ENCODE assay signal across 18 cellular contexts in genomic region chr2:68426446-68426845, GRCh38.
"Had no signal": no experiment of that assay in that cellular context is flagged by ENCODE, and none has a peak within 500 bp of the region (broad histone marks: within the 10 kb centered on the region; RNA-seq: fewer than 3 reads in every experiment).

No MANE protein-coding gene starts in this region.

- H3K9me3 ChIP-seq: esophagus muscularis mucosa, right atrium auricular region had no signal

- H3K27me3 Mint-ChIP-seq: activated T-cell treated with anti-CD3 and anti-CD28 coated beads, Interleukin-2, amount 50 U/mL, for 24 hours; T-cell had no signal

- H3K4me3 ChIP-seq: cardiac muscle cell, esophagus muscularis mucosa, right atrium auricular region, skin epidermis had no signal

- H3K9me3 Mint-ChIP-seq: activated T-cell treated with anti-CD3 and anti-CD28 coated beads, Interleukin-2, amount 50 U/mL, for 24 hours; nephron; T-cell had no signal

- FAIRE-seq: keratinocyte had no signal

- H3K4me3 Mint-ChIP-seq: activated CD4-positive, alpha-beta memory T cell treated with anti-CD3 and anti-CD28 coated beads, Interleukin-2, amount 10 ng/mL, durations not matched to agents 7 days and 5 days; activated T-cell treated with anti-CD3 and anti-CD28 coated beads, Interleukin-2, amount 50 U/mL, for 24 hours; nephron had no signal

- DNase-seq: activated CD4-positive, alpha-beta memory T cell treated with anti-CD3 and anti-CD28 coated beads, Interleukin-2, amount 10 ng/mL, durations not matched to agents 7 days and 5 days; activated CD4-positive, alpha-beta T cell treated with anti-CD3 and anti-CD28 coated beads for 1 hour; activated effector memory CD4-positive, alpha-beta T cell treated with Interleukin-2 at 50 U/mL for 16 hours; activated naive CD4-positive, alpha-beta T cell treated with anti-CD3 and anti-CD28 coated beads, Interleukin-2, amount 50 U/mL, for 16 hours; activated T-cell treated with anti-CD3 and anti-CD28 coated beads, Interleukin-2, amount 50 U/mL, for 24 hours; hippocampal formation; occipital lobe; stimulated activated CD4-positive, alpha-beta T cell treated with anti-CD3 and anti-CD28 coated beads, Interleukin-4, amount 100 ng/mL, for 4 hours; stimulated activated naive CD8-positive, alpha-beta T cell treated with anti-CD3 and anti-CD28 coated beads, Interleukin-15, amount 100 ng/mL, for 72 hours; T-helper 9 cell had no signal

- H3K27ac ChIP-seq: cardiac muscle cell, esophagus muscularis mucosa, right atrium auricular region had no signal

- H3K27ac Mint-ChIP-seq: nephron, progenitor cell of endocrine pancreas had no signal

- H3K36me3 ChIP-seq: cardiac muscle cell, esophagus muscularis mucosa, right atrium auricular region had no signal

- H3K27me3 ChIP-seq: cardiac muscle cell, esophagus muscularis mucosa, right atrium auricular region had no signal

- H3K36me3 Mint-ChIP-seq: T-cell had no signal
